Comparison of ENCODE assay signal across 1 cellular context in the genomic region with DNA sequence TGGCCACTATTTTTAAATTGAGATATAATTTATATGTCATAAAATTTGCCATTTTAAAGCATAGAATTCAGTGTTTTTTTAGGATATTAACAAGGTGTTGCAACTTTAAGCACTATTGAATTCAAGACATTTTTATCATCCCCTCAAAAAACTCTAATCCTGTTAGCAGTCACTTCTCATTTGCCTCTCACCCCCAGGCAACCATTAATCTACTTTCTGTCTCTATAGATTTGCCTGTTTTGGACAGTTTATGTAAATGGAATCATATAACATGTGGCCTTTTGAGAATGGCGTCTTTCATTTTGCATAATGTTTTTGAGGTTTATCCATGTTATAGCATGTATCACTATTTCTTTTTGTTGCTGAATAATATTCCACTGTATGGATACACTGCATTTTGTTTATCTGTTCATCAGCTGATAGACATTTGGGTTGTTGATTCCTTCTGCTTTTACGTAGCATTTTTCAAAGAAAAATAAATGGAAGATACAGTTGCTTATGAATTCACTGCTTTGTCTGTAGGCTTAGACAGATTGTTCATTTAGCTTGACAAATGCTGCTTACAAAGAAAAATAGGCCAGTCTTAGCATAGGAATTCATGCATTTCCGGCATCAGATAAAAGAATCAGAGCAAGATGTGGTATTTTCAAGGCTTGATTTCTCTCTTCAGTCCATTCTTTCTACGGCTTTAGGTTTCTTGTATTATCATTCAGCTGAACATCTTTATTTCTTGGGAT.
TF ChIP-seq lines count a peak whose summit lies in the region.

No MANE protein-coding gene starts in this region.

TF ChIP-seq in HEK293, 187 proteins besides CTCF, POLR2A, EP300 and RAD21 (continued from another document):
- TF ChIP-seq PRDM6 (tag by site-specific recombination; IDR thresholded peaks at IDR 0.05), result peak; percentile 22; the same call in 1 of the 2 replicates
- 0 out of 2 replicates have a peak, but pooled peaks have one; percentile 35 for TF ChIP-seq ZBTB17 (tag by site-specific recombination; IDR thresholded peaks at IDR 0.05)
